20 cellular contexts compared by ENCODE assay signal in the genomic region with DNA sequence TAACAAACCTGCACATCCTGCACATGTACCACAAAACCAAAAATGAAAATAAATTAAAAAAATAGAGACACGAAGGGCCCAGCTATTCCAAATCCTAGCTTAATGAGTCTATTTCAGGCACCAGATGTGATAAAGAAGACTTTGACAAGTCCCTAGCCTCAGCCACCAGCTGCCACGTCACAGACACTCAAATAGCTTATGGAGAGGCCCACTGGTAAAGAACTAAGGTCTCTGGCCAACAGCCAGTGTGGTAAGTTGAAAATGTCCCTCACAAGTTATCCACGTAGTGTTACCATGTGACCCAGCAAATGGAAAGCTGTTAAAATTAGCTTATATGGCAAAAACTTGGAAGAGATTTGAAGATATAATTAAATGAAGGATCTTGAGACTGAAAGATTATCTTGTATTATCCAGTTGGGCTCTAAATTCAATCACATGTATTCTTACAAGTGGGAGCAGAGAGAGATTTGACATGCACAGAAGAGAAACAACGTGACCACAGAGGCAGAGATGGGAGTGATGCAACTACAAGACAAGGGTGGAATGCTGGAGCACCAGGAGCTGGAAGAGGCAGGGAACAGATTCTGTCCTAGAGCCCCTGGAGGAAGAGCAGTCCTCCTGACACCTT. TPM values are rescaled to one million over a fixed set of nuclear protein-coding genes. Genes with fewer than 3 reads are reported as not detected.
DNase-seq lines count a peak whose midpoint lies in the region; ATAC-seq and TF ChIP-seq lines count a peak whose summit lies in the region.
"Had no signal": no experiment of that assay in that cellular context is flagged by ENCODE, and none has a peak within 500 bp of the region (broad histone marks: within the 10 kb centered on the region; RNA-seq: fewer than 3 reads in every experiment).

No MANE protein-coding gene starts in this region.

- peaks cover 18% of the 10 kb centered on the region for H3K27me3 Mint-ChIP-seq in osteocyte (ENCODE audit: unreplicated experiment)
- no peaks in the 10 kb centered on the region for H3K27me3 Mint-ChIP-seq in activated T-cell treated with anti-CD3 and anti-CD28 coated beads, Interleukin-2, amount 50 U/mL, for 4 hours (ENCODE audit: low read depth)
- H3K27me3 Mint-ChIP-seq: activated naive CD8-positive, alpha-beta T cell treated with anti-CD3 and anti-CD28 coated beads, Interleukin-2, amount 50 U/mL, for 24 hours had no signal

- H3K36me3 Mint-ChIP-seq in osteocyte (ENCODE audit: unreplicated experiment): no peaks in the 10 kb centered on the region
- no peaks in the 10 kb centered on the region for H3K36me3 Mint-ChIP-seq in activated T-cell treated with anti-CD3 and anti-CD28 coated beads, Interleukin-2, amount 50 U/mL, for 4 hours (ENCODE audit: insufficient read depth)
- H3K36me3 Mint-ChIP-seq: naive B cell had no signal

- H3K27ac Mint-ChIP-seq in osteocyte (ENCODE audit: unreplicated experiment): no peak overlapping the region
- H3K27ac Mint-ChIP-seq: activated CD4-positive, alpha-beta T cell treated with anti-CD3 and anti-CD28 coated beads, Interleukin-2, amount 10 ng/mL, durations not matched to agents 7 days and 5 days; activated naive CD8-positive, alpha-beta T cell treated with anti-CD3 and anti-CD28 coated beads, Interleukin-2, amount 50 U/mL, for 24 hours had no signal

- no peak for ATAC-seq in activated T-cell treated with anti-CD3 and anti-CD28 coated beads, Interleukin-2, amount 50 U/mL, for 4 hours
- ATAC-seq: activated naive CD8-positive, alpha-beta T cell treated with anti-CD3 and anti-CD28 coated beads, Interleukin-2, amount 50 U/mL, for 24 hours; left lung had no signal

- TF ChIP-seq CTCF in fibroblast of the aortic adventitia (IDR thresholded peaks at IDR 0.05; ENCODE audit: insufficient read depth, low read length): no peak
- TF ChIP-seq CTCF in osteocyte (IDR thresholded peaks at IDR 0.05): no peak

- no peak overlapping the region for H3K4me3 ChIP-seq in fibroblast of the aortic adventitia (ENCODE audit: low read depth, low read length)
- H3K4me3 ChIP-seq: left lung, PC-9, SK-N-MC, thoracic aorta had no signal

- H3K4me3 Mint-ChIP-seq in osteocyte (ENCODE audit: unreplicated experiment): no peak overlapping the region
- no peak overlapping the region for H3K4me3 Mint-ChIP-seq in activated T-cell treated with anti-CD3 and anti-CD28 coated beads, Interleukin-2, amount 50 U/mL, for 4 hours
- H3K4me3 Mint-ChIP-seq: activated CD4-positive, alpha-beta T cell treated with anti-CD3 and anti-CD28 coated beads, Interleukin-2, amount 10 ng/mL, durations not matched to agents 7 days and 5 days; activated naive CD8-positive, alpha-beta T cell treated with anti-CD3 and anti-CD28 coated beads, Interleukin-2, amount 50 U/mL, for 24 hours; naive B cell had no signal

- peaks cover 7% of the 10 kb centered on the region for H3K4me1 Mint-ChIP-seq in osteocyte (ENCODE audit: unreplicated experiment)
- peaks cover 16% of the 10 kb centered on the region for H3K4me1 Mint-ChIP-seq in activated T-cell treated with anti-CD3 and anti-CD28 coated beads, Interleukin-2, amount 50 U/mL, for 4 hours (ENCODE audit: low read depth)
- H3K4me1 Mint-ChIP-seq: naive B cell had no signal

- DNase-seq in GM03348 (ENCODE audit: low spot score) (peak; percentile 42), NCI-H82 treated with DMSO at 0.1 percent for 48 hours (lab: John Stamatoyannopoulos, UW; ENCODE audit: unreplicated experiment) (peak; percentile 39), fibroblast of the aortic adventitia (ENCODE audit: low read depth) (peak; percentile 34), myocyte (ENCODE audit: low read depth) (peak; percentile 59), midbrain (lab: John Stamatoyannopoulos, UW) (no peak), osteocyte (ENCODE audit: extremely low spot score, unreplicated experiment) (no peak)
- DNase-seq in activated T-cell treated with anti-CD3 and anti-CD28 coated beads, Interleukin-2, amount 50 U/mL, for 4 hours: no peak
- DNase-seq: activated CD4-positive, alpha-beta T cell treated with anti-CD3 and anti-CD28 coated beads, Interleukin-2, amount 10 ng/mL, durations not matched to agents 7 days and 5 days; activated naive CD8-positive, alpha-beta T cell treated with anti-CD3 and anti-CD28 coated beads, Interleukin-2, amount 50 U/mL, for 24 hours; activated T-cell treated with anti-CD3 and anti-CD28 coated beads, Interleukin-2, amount 50 U/mL, for 1 hour; DMS153; effector CD8-positive, alpha-beta T cell; naive B cell; NCI-H2029 treated with DMSO at 0.1 percent for 48 hours; NCI-H526 treated with DMSO at 0.1 percent for 48 hours; PC-9 had no signal

- H3K9me3 Mint-ChIP-seq in osteocyte (ENCODE audit: unreplicated experiment): peaks cover 4% of the 10 kb centered on the region
- no peaks in the 10 kb centered on the region for H3K9me3 Mint-ChIP-seq in activated T-cell treated with anti-CD3 and anti-CD28 coated beads, Interleukin-2, amount 50 U/mL, for 4 hours
- H3K9me3 Mint-ChIP-seq: activated CD4-positive, alpha-beta T cell treated with anti-CD3 and anti-CD28 coated beads, Interleukin-2, amount 10 ng/mL, durations not matched to agents 7 days and 5 days; activated naive CD8-positive, alpha-beta T cell treated with anti-CD3 and anti-CD28 coated beads, Interleukin-2, amount 50 U/mL, for 24 hours had no signal

RNA-seq across cellular contexts. Expression of a gene that starts 10.9 kb away (rescaled TPM):
- under 0.01 TPM in 1 of 2 replicates, not detected in the other for total RNA-seq in fibroblast of the aortic adventitia (ENCODE audit: low replicate concordance)
- 2.9 and 5.2 TPM in 2 replicates for total RNA-seq in myocyte
- 0.68 TPM for polyA plus RNA-seq in myocyte (2012)
- total RNA-seq in osteocyte: not detected in 2 replicates
- total RNA-seq in activated T-cell treated with anti-CD3 and anti-CD28 coated beads, Interleukin-2, amount 50 U/mL, for 4 hours: not detected
- total RNA-seq: activated CD4-positive, alpha-beta T cell treated with anti-CD3 and anti-CD28 coated beads, Interleukin-2, amount 10 ng/mL, durations not matched to agents 7 days and 5 days; bronchial epithelial cell; thoracic aorta had no signal

RNA-seq across cellular contexts. Expression of a gene that starts 40.9 kb away (rescaled TPM):
- 0.65 and 2.3 TPM in 2 replicates for total RNA-seq in fibroblast of the aortic adventitia (ENCODE audit: low replicate concordance)
- total RNA-seq in myocyte: 9.8 and 11.6 TPM in 2 replicates
- 7.7 TPM for polyA plus RNA-seq in myocyte (2012)
- not detected in 2 replicates for total RNA-seq in osteocyte
- total RNA-seq in activated T-cell treated with anti-CD3 and anti-CD28 coated beads, Interleukin-2, amount 50 U/mL, for 4 hours: 10 to 100 TPM; 39.0 to 42.2 (median 42.0) TPM

Comparison
In these comparisons a context has a peak if more than half of its experiments do, and no peak if none do; other contexts are left out.
1. DNase-seq: peak in GM03348 (single experiment), NCI-H82 treated with DMSO at 0.1 percent for 48 hours (single experiment), fibroblast of the aortic adventitia (single experiment) and myocyte (single experiment); none in midbrain (single experiment), osteocyte (single experiment) and activated T-cell treated with anti-CD3 and anti-CD28 coated beads, Interleukin-2, amount 50 U/mL, for 4 hours (single experiment).